ENCODE assay signal across 10 cellular contexts in genomic region chr5:159412284-159413046, GRCh38.
DNase-seq lines count a peak whose midpoint lies in the region; ATAC-seq and TF ChIP-seq lines count a peak whose summit lies in the region.
"Had no signal": no experiment of that assay in that cellular context is flagged by ENCODE, and none has a peak within 500 bp of the region (broad histone marks: within the 10 kb centered on the region; RNA-seq: fewer than 3 reads in every experiment).

No MANE protein-coding gene starts in this region.

- TF ChIP-seq CTCF in stomach (IDR thresholded peaks at IDR 0.05) = no peak

- H3K27ac ChIP-seq in stomach = no peak overlapping the region
- H3K27ac ChIP-seq: A549 had no signal

- WGBS in stomach, 5 donors = 47 to 59% (median 51%) methylated on average over 6 of the region's 6 CpGs

- intact Hi-C loops in left colon (cut with DNase I, micrococcal nuclease) (no loop called here), stomach (cut with DNase I; ENCODE audit: low total_unique reads) (no loop called here)

- peak; percentile 19 for ATAC-seq in left colon
- ATAC-seq: A549 had no signal

- H3K36me3 ChIP-seq in stomach = no peaks in the 10 kb centered on the region

- TF ChIP-seq EP300 in stomach (IDR thresholded peaks at IDR 0.05) = no peak

- H3K27ac Mint-ChIP-seq in IgD-negative memory B cell = peak overlapping the region; percentile 59 to 87 (median 84)

- H3K9me3 ChIP-seq in stomach = no peaks in the 10 kb centered on the region
- H3K9me3 ChIP-seq: A549 had no signal

- H3K27me3 ChIP-seq in stomach = no peaks in the 10 kb centered on the region

- H3K4me1 Mint-ChIP-seq in IgD-negative memory B cell = peaks cover 30 to 43% (median 32%) of the 10 kb centered on the region in 3 donors
- H3K4me1 Mint-ChIP-seq: neural crest cell had no signal

- peaks cover 0 to 8% (median 0%) of the 10 kb centered on the region in 4 donors for H3K4me1 ChIP-seq in stomach
- H3K4me1 ChIP-seq: A549 had no signal

- TF ChIP-seq POLR2A in stomach (IDR thresholded peaks at IDR 0.05) = no peak

- no peaks in the 10 kb centered on the region for H3K9me3 Mint-ChIP-seq in IgD-negative memory B cell
- H3K9me3 Mint-ChIP-seq: neural crest cell had no signal

- peaks cover 1% of the 10 kb centered on the region for H3K27me3 Mint-ChIP-seq in IgD-negative memory B cell

- peak overlapping the region in 3 of 4 donors; percentile 63 to 87 (median 84) for H3K4me3 Mint-ChIP-seq in IgD-negative memory B cell
- H3K4me3 Mint-ChIP-seq: neural crest cell had no signal

- H3K4me3 ChIP-seq in stomach = no peak overlapping the region
- H3K4me3 ChIP-seq: A549 had no signal

- peak; percentile 88 for DNase-seq in NK-92 treated with Interleukin-12 subunit alpha and Interleukin-12 subunit beta, amount 100 ng/mL, for 24 hours (lab: John Stamatoyannopoulos, UW)
- DNase-seq in NK-92 (lab: John Stamatoyannopoulos, UW; ENCODE audit: unreplicated experiment) = no peak
- DNase-seq in activated CD8-positive, alpha-beta memory T cell treated with anti-CD3 and anti-CD28 coated beads for 24 hours = peak; percentile 83
- DNase-seq in left colon = peak; percentile 10 to 29
- peak; percentile 26 for DNase-seq in stomach
- no peak for DNase-seq in cerebellar nuclear complex (lab: John Stamatoyannopoulos, UW)
- DNase-seq in cerebellum (ENCODE audit: low spot score) = no peak

- H3K36me3 Mint-ChIP-seq in IgD-negative memory B cell = peaks cover 3% of the 10 kb centered on the region

Comparison
In these comparisons a context has a peak if more than half of its experiments do, and no peak if none do; other contexts are left out.
1. DNase-seq: peak in NK-92 treated with Interleukin-12 subunit alpha and Interleukin-12 subunit beta, amount 100 ng/mL, for 24 hours (single experiment), activated CD8-positive, alpha-beta memory T cell treated with anti-CD3 and anti-CD28 coated beads for 24 hours (single experiment), left colon (2 of 2) and stomach (single experiment); none in NK-92 (single experiment), cerebellar nuclear complex (0 of 2) and cerebellum (single experiment).